In the genomic region with DNA sequence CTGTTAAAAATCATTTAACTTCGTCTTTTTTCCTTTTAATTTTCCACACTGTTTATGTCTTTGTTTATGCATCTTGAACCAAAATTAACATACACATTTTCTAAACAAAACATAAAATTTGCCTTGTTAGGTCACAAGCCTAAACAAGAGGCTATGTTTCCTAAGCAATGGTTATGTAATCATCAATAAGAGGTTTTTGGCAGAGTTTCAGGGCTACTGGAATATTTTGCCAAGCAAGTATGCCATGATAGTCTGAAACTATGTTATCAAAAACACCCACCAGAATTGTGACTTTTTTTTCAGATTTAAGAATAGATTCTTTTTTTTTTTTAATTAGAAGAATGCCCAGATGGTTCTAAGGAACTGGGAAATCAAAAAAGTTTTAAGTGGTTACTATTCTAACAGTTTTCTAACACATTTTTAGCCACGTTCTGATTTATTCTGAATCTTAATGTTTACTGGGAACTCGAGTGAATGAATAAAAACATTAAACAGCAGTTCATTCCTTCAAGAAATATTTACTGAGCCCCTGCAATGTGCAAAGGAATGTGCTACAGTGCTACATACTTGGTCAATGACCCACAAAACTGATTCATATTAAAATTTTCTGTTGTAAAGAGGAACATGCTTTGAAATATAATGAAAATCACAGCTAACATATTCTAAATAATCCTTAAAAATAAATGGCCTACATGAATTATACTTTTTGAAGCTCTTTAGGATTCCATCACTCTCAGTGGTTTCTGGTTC, we compare ENCODE assay signal across 21 cellular contexts.
A peak's percentile ranks its signal among the peaks of the same experiment; 100 is the strongest.
DNase-seq lines count a peak whose midpoint lies in the region; ATAC-seq, FAIRE-seq and TF ChIP-seq lines count a peak whose summit lies in the region.
"Had no signal": no experiment of that assay in that cellular context is flagged by ENCODE, and none has a peak within 500 bp of the region (broad histone marks: within the 10 kb centered on the region; RNA-seq: fewer than 3 reads in every experiment).

No MANE protein-coding gene starts in this region.

- in situ Hi-C loops in HepG2 (cut with HindIII; ENCODE audit: extremely low pct_ligation_motif_present, low pct_unique_long_range_greater_than_20kb): no loop called here

- no peaks in the 10 kb centered on the region for H3K9me3 Mint-ChIP-seq in stimulated activated naive CD8-positive, alpha-beta T cell treated with anti-CD3 and anti-CD28 coated beads, Interleukin-15, amount 100 ng/mL, for 72 hours
- H3K9me3 Mint-ChIP-seq in osteocyte (ENCODE audit: unreplicated experiment): no peaks in the 10 kb centered on the region
- H3K9me3 Mint-ChIP-seq: activated naive CD8-positive, alpha-beta T cell treated with anti-CD3 and anti-CD28 coated beads, Interleukin-2, amount 10 ng/mL, durations not matched to agents 7 days and 5 days; activated T-helper 17 cell treated with anti-CD3 and anti-CD28 coated beads, Interleukin-2, amount 50 U/mL, for 72 hours; endodermal cell had no signal

- BruUV-seq in HepG2 (replicated peaks; lab: Mats Ljungman, UMichigan): no TSS peak

- TF ChIP-seq CTCF in liver (IDR thresholded peaks at IDR 0.05; ENCODE audit: low read depth, low read length, missing input control) (no peak), HepG2 (CRISPR knock-in tag; IDR thresholded peaks at IDR 0.05) (no peak), choroid plexus epithelial cell (conservative IDR thresholded peaks at IDR 0.05; ENCODE audit: low read depth, low read length) (no peak), osteocyte (IDR thresholded peaks at IDR 0.05) (no peak)

- DNase-seq in HepG2 (ENCODE audit: low spot score): no peak
- peak; percentile 39 for DNase-seq in choroid plexus epithelial cell (ENCODE audit: low read depth)
- no peak for DNase-seq in left lobe of liver (ENCODE audit: low spot score)
- DNase-seq in stimulated activated naive CD8-positive, alpha-beta T cell treated with anti-CD3 and anti-CD28 coated beads, Interleukin-15, amount 100 ng/mL, for 72 hours: no peak
- no peak for DNase-seq in NCI-H187 (lab: John Stamatoyannopoulos, UW)
- no peak for DNase-seq in osteocyte (ENCODE audit: extremely low spot score, unreplicated experiment)
- DNase-seq: activated CD4-positive, alpha-beta T cell treated with anti-CD3 and anti-CD28 coated beads for 1 hour; activated naive CD8-positive, alpha-beta T cell treated with anti-CD3 and anti-CD28 coated beads, Interleukin-2, amount 10 ng/mL, durations not matched to agents 7 days and 5 days; C1 segment of cervical spinal cord; cerebellar nuclear complex; endodermal cell; left ventricle myocardium superior; NCI-H1417 treated with DMSO at 0.1 percent for 48 hours; NCI-H2227 treated with DMSO at 0.1 percent for 48 hours; stimulated activated CD8-positive, alpha-beta memory T cell treated with anti-CD3 and anti-CD28 coated beads, Interleukin-4, amount 100 ng/mL, for 48 hours had no signal

- H3K4me3 ChIP-seq in liver (ENCODE audit: low read depth in 1 of 3, low read length in 3 of 3) (no peak overlapping the region), HepG2 (replicated peaks in 1 of 3; ENCODE audit: insufficient read depth in 1 of 3, low read depth in 2 of 3, low read length in 3 of 3) (no peak overlapping the region), choroid plexus epithelial cell (ENCODE audit: low read depth, low read length) (no peak overlapping the region)

- CTCF ChIA-PET in HepG2 (lab: Yijun Ruan, JAX; ENCODE audit: low intra/inter-chr PET ratio, low total read pairs): no interaction called here

- no peak for TF ChIP-seq POLR2A in HepG2 (IDR thresholded peaks at IDR 0.05; ENCODE audit: insufficient read depth in 1 of 2, low read depth in 2 of 2, low read length in 2 of 2)

- H3K4me1 Mint-ChIP-seq in stimulated activated naive CD8-positive, alpha-beta T cell treated with anti-CD3 and anti-CD28 coated beads, Interleukin-15, amount 100 ng/mL, for 72 hours: peaks cover 35% of the 10 kb centered on the region
- peaks cover 19% of the 10 kb centered on the region for H3K4me1 Mint-ChIP-seq in osteocyte (ENCODE audit: unreplicated experiment)
- H3K4me1 Mint-ChIP-seq: endodermal cell had no signal

- TF ChIP-seq EP300 in HepG2 (IDR thresholded peaks at IDR 0.05; ENCODE audit: low read depth in 2 of 2, low read length in 2 of 2): no peak
- TF ChIP-seq EP300 in HepG2 (CRISPR knock-in tag; IDR thresholded peaks at IDR 0.05; ENCODE audit: borderline replicate concordance): no peak

- no peak overlapping the region for H3K27ac Mint-ChIP-seq in stimulated activated naive CD8-positive, alpha-beta T cell treated with anti-CD3 and anti-CD28 coated beads, Interleukin-15, amount 100 ng/mL, for 72 hours
- H3K27ac Mint-ChIP-seq in osteocyte (ENCODE audit: unreplicated experiment): no peak overlapping the region
- H3K27ac Mint-ChIP-seq: activated naive CD8-positive, alpha-beta T cell treated with anti-CD3 and anti-CD28 coated beads, Interleukin-2, amount 10 ng/mL, durations not matched to agents 7 days and 5 days; activated T-helper 17 cell treated with anti-CD3 and anti-CD28 coated beads, Interleukin-2, amount 50 U/mL, for 72 hours; endodermal cell had no signal

- H2AFZ ChIP-seq in HepG2 (ENCODE audit: low read length): no peak overlapping the region
- H2AFZ ChIP-seq: parathyroid adenoma had no signal

- FAIRE-seq in HepG2 (lab: Jason Lieb, UNC): no peak
- FAIRE-seq: HTR-8/SVneo had no signal

- H3K36me3 ChIP-seq in liver (ENCODE audit: control insufficient read depth in 4 of 4, insufficient read depth in 3 of 4, low read depth in 1 of 4, low read length in 3 of 4) (peaks cover 0 to 16% (median 11%) of the 10 kb centered on the region in 4 donors), HepG2 (replicated peaks in 1 of 2; ENCODE audit: control insufficient read depth in 1 of 2, insufficient read depth in 2 of 2, low read length in 2 of 2) (no peaks in the 10 kb centered on the region)

- no peaks in the 10 kb centered on the region for H3K9me3 ChIP-seq in liver (ENCODE audit: control insufficient read depth in 4 of 4, low read length in 3 of 4)
- no peaks in the 10 kb centered on the region for H3K9me3 ChIP-seq in HepG2 (ENCODE audit: low read length)

- no peak overlapping the region for H3K4me2 ChIP-seq in HepG2 (ENCODE audit: low read depth, low read length)

- no peaks in the 10 kb centered on the region for H3K4me1 ChIP-seq in liver (ENCODE audit: control insufficient read depth in 4 of 4, insufficient read depth in 4 of 4, low read length in 3 of 4)
- H3K4me1 ChIP-seq in HepG2 (ENCODE audit: insufficient read depth, low read length): no peaks in the 10 kb centered on the region
- H3K4me1 ChIP-seq: parathyroid adenoma had no signal

- POLR2A ChIA-PET in HepG2 (lab: Yijun Ruan, JAX): no interaction called here

- no peak overlapping the region for H3K9ac ChIP-seq in liver (ENCODE audit: low read depth in 1 of 2, low read length in 2 of 2)
- H3K9ac ChIP-seq in HepG2 (ENCODE audit: insufficient read depth, low read depth, low read length): no peak overlapping the region
- H3K9ac ChIP-seq: parathyroid adenoma had no signal

- no peak overlapping the region for H3K27ac ChIP-seq in liver (ENCODE audit: low read depth in 1 of 2, low read length in 2 of 2)
- H3K27ac ChIP-seq in HepG2 (ENCODE audit: extremely low read length, insufficient read depth, low read length): no peak overlapping the region
- H3K27ac ChIP-seq: foreskin keratinocyte, parathyroid adenoma had no signal

- H3K79me2 ChIP-seq in HepG2 (ENCODE audit: insufficient read depth, low read length): no peaks in the 10 kb centered on the region
- H3K79me2 ChIP-seq: parathyroid adenoma had no signal

- no peaks in the 10 kb centered on the region for H3K27me3 Mint-ChIP-seq in stimulated activated naive CD8-positive, alpha-beta T cell treated with anti-CD3 and anti-CD28 coated beads, Interleukin-15, amount 100 ng/mL, for 72 hours
- H3K27me3 Mint-ChIP-seq in osteocyte (ENCODE audit: unreplicated experiment): no peaks in the 10 kb centered on the region
- H3K27me3 Mint-ChIP-seq: activated naive CD8-positive, alpha-beta T cell treated with anti-CD3 and anti-CD28 coated beads, Interleukin-2, amount 10 ng/mL, durations not matched to agents 7 days and 5 days; activated T-helper 17 cell treated with anti-CD3 and anti-CD28 coated beads, Interleukin-2, amount 50 U/mL, for 72 hours had no signal

- H4K20me1 ChIP-seq in HepG2 (ENCODE audit: insufficient read depth, low read length): no peaks in the 10 kb centered on the region

- H3K27me3 ChIP-seq in liver (ENCODE audit: control insufficient read depth in 4 of 4, insufficient read depth in 4 of 4, low read length in 3 of 4) (no peaks in the 10 kb centered on the region), HepG2 (ENCODE audit: control insufficient read depth in 1 of 2, insufficient read depth in 2 of 2, low read length in 2 of 2) (no peaks in the 10 kb centered on the region)
- H3K27me3 ChIP-seq: foreskin keratinocyte had no signal

- ATAC-seq in HepG2 (no peak), left lobe of liver (peak; percentile 68), GM18502 (IDR thresholded peaks at IDR 0.05; ENCODE audit: poor library complexity, unreplicated experiment) (no peak)
- ATAC-seq in stimulated activated naive CD8-positive, alpha-beta T cell treated with anti-CD3 and anti-CD28 coated beads, Interleukin-15, amount 100 ng/mL, for 72 hours: no peak
- ATAC-seq: activated T-helper 17 cell treated with anti-CD3 and anti-CD28 coated beads, Interleukin-2, amount 50 U/mL, for 72 hours; foreskin keratinocyte; left ventricle myocardium superior had no signal

- TF ChIP-seq RAD21 in liver (IDR thresholded peaks at IDR 0.05) (no peak), HepG2 (CRISPR knock-in tag; IDR thresholded peaks at IDR 0.05) (no peak)

- H3K4me3 Mint-ChIP-seq in stimulated activated naive CD8-positive, alpha-beta T cell treated with anti-CD3 and anti-CD28 coated beads, Interleukin-15, amount 100 ng/mL, for 72 hours: no peak overlapping the region
- no peak overlapping the region for H3K4me3 Mint-ChIP-seq in osteocyte (ENCODE audit: unreplicated experiment)
- H3K4me3 Mint-ChIP-seq: activated naive CD8-positive, alpha-beta T cell treated with anti-CD3 and anti-CD28 coated beads, Interleukin-2, amount 10 ng/mL, durations not matched to agents 7 days and 5 days; activated T-helper 17 cell treated with anti-CD3 and anti-CD28 coated beads, Interleukin-2, amount 50 U/mL, for 72 hours; endodermal cell had no signal

- no peaks in the 10 kb centered on the region for H3K36me3 Mint-ChIP-seq in osteocyte (ENCODE audit: unreplicated experiment)

- intact Hi-C loops in HepG2 (cut with micrococcal nuclease; ENCODE audit: unreplicated experiment): no loop called here

- 78% methylated on average over 3 of the region's 3 CpGs for WGBS in liver
- 21% methylated on average over 3 of the region's 3 CpGs for WGBS in HepG2 (ENCODE audit: low lambda C conversion rate)

TF ChIP-seq in liver, 16 proteins besides CTCF, POLR2A, EP300 and RAD21 (continues in another document):
- TF ChIP-seq TAF1 (conservative IDR thresholded peaks at IDR 0.05): no peak
- no peak for TF ChIP-seq GABPA (IDR thresholded peaks at IDR 0.05 in 1 of 2, conservative IDR thresholded peaks at IDR 0.05 in 1 of 2)

TF ChIP-seq in HepG2, 621 proteins besides CTCF, POLR2A, EP300 and RAD21 (continues in another document):
- no peak for TF ChIP-seq NFKBIZ (CRISPR knock-in tag; IDR thresholded peaks at IDR 0.05)
- TF ChIP-seq, protein P1, sequence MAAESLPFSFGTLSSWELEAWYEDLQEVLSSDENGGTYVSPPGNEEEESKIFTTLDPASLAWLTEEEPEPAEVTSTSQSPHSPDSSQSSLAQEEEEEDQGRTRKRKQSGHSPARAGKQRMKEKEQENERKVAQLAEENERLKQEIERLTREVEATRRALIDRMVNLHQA (CRISPR knock-in tag; IDR thresholded peaks at IDR 0.05): no peak
